Comparison of ENCODE assay signal across 33 cellular contexts in the genomic region with DNA sequence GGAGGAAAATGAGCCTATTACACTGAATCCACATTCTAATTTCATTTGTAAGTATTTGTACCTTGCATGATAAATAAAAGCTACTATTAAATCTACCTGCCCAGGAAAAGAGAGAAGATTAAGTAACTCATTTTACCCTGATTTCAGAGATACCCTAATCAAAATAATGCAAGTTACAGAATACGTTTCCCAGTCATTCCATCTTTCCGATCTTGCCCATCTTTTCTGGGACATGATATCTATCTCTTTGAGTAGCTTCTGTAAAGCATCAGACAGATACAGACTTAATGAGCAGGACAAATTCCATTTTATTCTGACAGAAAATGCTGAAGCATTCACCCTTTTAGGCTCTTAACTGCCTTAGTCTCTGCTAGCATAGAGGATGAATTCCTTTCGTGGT. TPM values are rescaled to one million over a fixed set of nuclear protein-coding genes. Genes with fewer than 3 reads are reported as not detected.
A peak's percentile ranks its signal among the peaks of the same experiment; 100 is the strongest.
DNase-seq lines count a peak whose midpoint lies in the region; ATAC-seq and TF ChIP-seq lines count a peak whose summit lies in the region.
"Had no signal": no experiment of that assay in that cellular context is flagged by ENCODE, and none has a peak within 500 bp of the region (broad histone marks: within the 10 kb centered on the region; RNA-seq: fewer than 3 reads in every experiment).

No MANE protein-coding gene starts in this region.

- H3K27ac ChIP-seq in SK-N-SH (ENCODE audit: low read depth in 2 of 2, low read length in 1 of 2) (peak overlapping the region in 1 of 2 experiments; percentile 20; a peak in 1 of 4 replicates), osteoblast (ENCODE audit: low read depth, low read length) (no peak overlapping the region)
- H3K27ac ChIP-seq: 22Rv1; A549; BLaER1; BLaER1 treated with 17β-estradiol and CSF1 and Interleukin-3, amounts not matched to agents 10 nM and 100 nM; C4-2B had no signal

- DNase-seq in SK-N-DZ (ENCODE audit: low spot score) (peak; percentile 51), SK-N-SH (peak; percentile 42), osteoblast (ENCODE audit: insufficient read length, low spot score, missing footprints) (peak; percentile 47), NCI-H446 treated with DMSO at 0.1 percent for 48 hours (lab: John Stamatoyannopoulos, UW) (no peak), dedifferentiated amniotic fluid mesenchymal stem cell (ENCODE audit: extremely low spot score) (no peak)
- DNase-seq: 8988T; ACHN; AML-193; BE2C; C1 segment of cervical spinal cord; Caco-2; Calu3; CD4-positive, alpha-beta memory T cell; CD4-positive, alpha-beta T cell; CD4-positive, CD25-positive, alpha-beta regulatory T cell; CD8-positive, alpha-beta memory T cell; CD8-positive, alpha-beta T cell; COR-L47; DMS 273 treated with DMSO at 0.1 percent for 48 hours; DMS153; DMS53; DMS79; DMS79 treated with DMSO at 0.1 percent for 48 hours; DND-41; EL had no signal

- no peaks in the 10 kb centered on the region for H3K79me2 ChIP-seq in SK-N-SH (ENCODE audit: insufficient read depth)
- no peaks in the 10 kb centered on the region for H3K79me2 ChIP-seq in osteoblast (ENCODE audit: insufficient read depth, low read length)

- H3K27me3 ChIP-seq in SK-N-SH (ENCODE audit: insufficient read depth) (no peaks in the 10 kb centered on the region), osteoblast (ENCODE audit: insufficient read depth, low read length) (no peaks in the 10 kb centered on the region)
- H3K27me3 ChIP-seq: BE2C; BLaER1; BLaER1 treated with 17β-estradiol and CSF1 and Interleukin-3, amounts not matched to agents 10 nM and 100 nM had no signal

- H3K4me3 ChIP-seq in SK-N-SH (ENCODE audit: low read depth in 2 of 2, low read length in 1 of 2) (no peak overlapping the region), osteoblast (ENCODE audit: insufficient read depth, low read length) (no peak overlapping the region)
- H3K4me3 ChIP-seq: A549; BLaER1; BLaER1 treated with 17β-estradiol and CSF1 and Interleukin-3, amounts not matched to agents 10 nM and 100 nM had no signal

- H3K4me1 ChIP-seq in SK-N-SH (ENCODE audit: control insufficient read depth in 1 of 2, insufficient read depth in 2 of 2, low read depth in 1 of 2, low read length in 1 of 2) = peaks cover 0 to 4% of the 10 kb centered on the region in 2 experiments; a peak in 2 of 4 replicates
- H3K4me1 ChIP-seq in osteoblast (ENCODE audit: insufficient read depth, low read length) = no peaks in the 10 kb centered on the region
- H3K4me1 ChIP-seq: A549; BE2C; BLaER1; BLaER1 treated with 17β-estradiol and CSF1 and Interleukin-3, amounts not matched to agents 10 nM and 100 nM; Caco-2 had no signal

- TF ChIP-seq RAD21 in SK-N-SH (IDR thresholded peaks at IDR 0.05; ENCODE audit: low read length) = peak; percentile 7; the same call in 1 of the 2 replicates

- POLR2A ChIA-PET in SK-N-SH (lab: Yijun Ruan, JAX) = no interaction called here

- H3K9ac ChIP-seq in SK-N-SH = no peak overlapping the region
- H3K9ac ChIP-seq: BLaER1; BLaER1 treated with 17β-estradiol and CSF1 and Interleukin-3, amounts not matched to agents 10 nM and 100 nM had no signal

- CTCF ChIA-PET in SK-N-SH (lab: Yijun Ruan, JAX) = interaction anchor here (0.6 to 2.2 kb wide), 4 partner anchors 14 to 333 kb away, joined by 3 to 10 read pairs (median 4); no protein-coding TSS in a partner anchor

- H2AFZ ChIP-seq in SK-N-SH (ENCODE audit: low read depth) = no peak overlapping the region
- H2AFZ ChIP-seq in osteoblast (ENCODE audit: low read length) = no peak overlapping the region

- peak; percentile 53; the same call in 2 of the 3 replicates for ATAC-seq in SK-N-SH treated with all-trans-retinoic acid at 6 μM for 48 hours
- no peak for ATAC-seq in HG03439 (IDR thresholded peaks at IDR 0.05; ENCODE audit: unreplicated experiment)
- no peak for ATAC-seq in HG02885 (IDR thresholded peaks at IDR 0.05; ENCODE audit: poor library complexity, unreplicated experiment)
- ATAC-seq: A549; CD8-positive, alpha-beta T cell had no signal

- H3K9me3 ChIP-seq in SK-N-SH (no peaks in the 10 kb centered on the region), osteoblast (ENCODE audit: low read depth, low read length) (no peaks in the 10 kb centered on the region)
- H3K9me3 ChIP-seq: A549, BE2C had no signal

- TF ChIP-seq CTCF in SK-N-SH (IDR thresholded peaks at IDR 0.05) (no peak), osteoblast (IDR thresholded peaks at IDR 0.05; ENCODE audit: extremely low read depth, low read depth, low read length) (no peak)

- H3F3A ChIP-seq in SK-N-SH (replicated peaks; ENCODE audit: insufficient read depth) = no peaks in the 10 kb centered on the region

- H3K4me2 ChIP-seq in SK-N-SH = no peak overlapping the region
- no peak overlapping the region for H3K4me2 ChIP-seq in osteoblast (ENCODE audit: insufficient read depth, low read length)
- H3K4me2 ChIP-seq: A549; BLaER1; BLaER1 treated with 17β-estradiol and CSF1 and Interleukin-3, amounts not matched to agents 10 nM and 100 nM had no signal

- H4K20me1 ChIP-seq in SK-N-SH (ENCODE audit: insufficient read depth) = no peaks in the 10 kb centered on the region
- no peaks in the 10 kb centered on the region for H4K20me1 ChIP-seq in osteoblast (ENCODE audit: insufficient read depth, low read length)
- H4K20me1 ChIP-seq: BLaER1; BLaER1 treated with 17β-estradiol and CSF1 and Interleukin-3, amounts not matched to agents 10 nM and 100 nM had no signal

- WGBS in SK-N-SH (ENCODE audit: low lambda C conversion rate) = 54% methylated on average over 3 of the region's 3 CpGs

- TF ChIP-seq EP300 in SK-N-SH (IDR thresholded peaks at IDR 0.05; ENCODE audit: borderline replicate concordance in 1 of 2, low read depth in 1 of 2, low read length in 1 of 2) = peak in 1 of 2 experiments; percentile 79; a peak in 2 of 4 replicates

- H3K9me2 ChIP-seq in SK-N-SH = no peaks in the 10 kb centered on the region

- no peaks in the 10 kb centered on the region for H3K36me3 ChIP-seq in SK-N-SH (replicated peaks in 1 of 2; ENCODE audit: control insufficient read depth in 1 of 2, insufficient read depth in 2 of 2, low read length in 1 of 2)
- no peaks in the 10 kb centered on the region for H3K36me3 ChIP-seq in osteoblast (ENCODE audit: insufficient read depth, low read length)
- H3K36me3 ChIP-seq: BE2C; BLaER1; BLaER1 treated with 17β-estradiol and CSF1 and Interleukin-3, amounts not matched to agents 10 nM and 100 nM had no signal

TF ChIP-seq in SK-N-SH, 30 proteins besides CTCF, POLR2A, EP300 and RAD21:
- TF ChIP-seq GATA2 (CRISPR knock-in tag; IDR thresholded peaks at IDR 0.05) (peak; percentile 78), RCOR1 (IDR thresholded peaks at IDR 0.05; ENCODE audit: low read length) (peak; percentile 82), TEAD4 (IDR thresholded peaks at IDR 0.05; ENCODE audit: borderline replicate concordance, insufficient read depth) (0 out of 2 replicates have a peak, but pooled peaks have one; percentile 8), NRF1 (IDR thresholded peaks at IDR 0.05; ENCODE audit: low read depth, low read length) (no peak), CHD2 (IDR thresholded peaks at IDR 0.05; ENCODE audit: low read length, partially characterized antibody) (peak; percentile 32), NFIC (IDR thresholded peaks at IDR 0.05; ENCODE audit: borderline replicate concordance) (no peak), TCF12 (IDR thresholded peaks at IDR 0.05) (peak; percentile 37), FOXJ3 (CRISPR knock-in tag; IDR thresholded peaks at IDR 0.05) (0 out of 2 replicates have a peak, but pooled peaks have one; percentile 17)

TF ChIP-seq in SK-N-SH treated with all-trans-retinoic acid at 6 μM for 48 hours, 23 proteins besides CTCF, POLR2A, EP300 and RAD21:
- TF ChIP-seq TCF4 (CRISPR knock-in tag; IDR thresholded peaks at IDR 0.05; ENCODE audit: borderline replicate concordance) = peak; percentile 84
- 0 out of 2 replicates have a peak, but pooled peaks have one; percentile 24 for TF ChIP-seq SNAI2 (CRISPR knock-in tag; IDR thresholded peaks at IDR 0.05)
- TF ChIP-seq GLIS3 (CRISPR knock-in tag; IDR thresholded peaks at IDR 0.05) = no peak
- TF ChIP-seq, protein P1, sequence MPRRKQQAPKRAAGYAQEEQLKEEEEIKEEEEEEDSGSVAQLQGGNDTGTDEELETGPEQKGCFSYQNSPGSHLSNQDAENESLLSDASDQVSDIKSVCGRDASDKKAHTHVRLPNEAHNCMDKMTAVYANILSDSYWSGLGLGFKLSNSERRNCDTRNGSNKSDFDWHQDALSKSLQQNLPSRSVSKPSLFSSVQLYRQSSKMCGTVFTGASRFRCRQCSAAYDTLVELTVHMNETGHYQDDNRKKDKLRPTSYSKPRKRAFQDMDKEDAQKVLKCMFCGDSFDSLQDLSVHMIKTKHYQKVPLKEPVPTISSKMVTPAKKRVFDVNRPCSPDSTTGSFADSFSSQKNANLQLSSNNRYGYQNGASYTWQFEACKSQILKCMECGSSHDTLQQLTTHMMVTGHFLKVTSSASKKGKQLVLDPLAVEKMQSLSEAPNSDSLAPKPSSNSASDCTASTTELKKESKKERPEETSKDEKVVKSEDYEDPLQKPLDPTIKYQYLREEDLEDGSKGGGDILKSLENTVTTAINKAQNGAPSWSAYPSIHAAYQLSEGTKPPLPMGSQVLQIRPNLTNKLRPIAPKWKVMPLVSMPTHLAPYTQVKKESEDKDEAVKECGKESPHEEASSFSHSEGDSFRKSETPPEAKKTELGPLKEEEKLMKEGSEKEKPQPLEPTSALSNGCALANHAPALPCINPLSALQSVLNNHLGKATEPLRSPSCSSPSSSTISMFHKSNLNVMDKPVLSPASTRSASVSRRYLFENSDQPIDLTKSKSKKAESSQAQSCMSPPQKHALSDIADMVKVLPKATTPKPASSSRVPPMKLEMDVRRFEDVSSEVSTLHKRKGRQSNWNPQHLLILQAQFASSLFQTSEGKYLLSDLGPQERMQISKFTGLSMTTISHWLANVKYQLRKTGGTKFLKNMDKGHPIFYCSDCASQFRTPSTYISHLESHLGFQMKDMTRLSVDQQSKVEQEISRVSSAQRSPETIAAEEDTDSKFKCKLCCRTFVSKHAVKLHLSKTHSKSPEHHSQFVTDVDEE (CRISPR knock-in tag; IDR thresholded peaks at IDR 0.05) = 0 out of 2 replicates have a peak, but pooled peaks have one; percentile 52
- TF ChIP-seq ISL1 (CRISPR knock-in tag; IDR thresholded peaks at IDR 0.05) = peak; percentile 83

RNA-seq across cellular contexts. Expression of a gene that starts 56.6 kb away (rescaled TPM):
- 7.3 and 10.7 TPM in 2 replicates for polyA plus RNA-seq in SK-N-DZ (2014; cell fraction: cytosol; rRNA removed)
- 7.4 and 10.0 TPM in 2 replicates for polyA plus RNA-seq in SK-N-DZ (2014; cell fraction: nucleus; rRNA removed)
- 115 and 122 TPM in 2 replicates for polyA plus RNA-seq in SK-N-SH (2012; rRNA removed)
- 117 and 141 TPM in 2 replicates for polyA plus RNA-seq in SK-N-SH (2012; cell fraction: cytosol; rRNA removed)
- polyA plus RNA-seq in SK-N-SH (2012; cell fraction: nucleus; rRNA removed) = 55.4 and 69.3 TPM in 2 replicates
- total RNA-seq in osteoblast = 5.0 and 6.5 TPM in 2 replicates
- polyA plus RNA-seq: CD4-positive, alpha-beta memory T cell; CD4-positive, CD25-positive, alpha-beta regulatory T cell had no signal

Comparison
In these comparisons a context has a peak if more than half of its experiments do, and no peak if none do; other contexts are left out.
1. DNase-seq: peak in SK-N-DZ (single experiment), SK-N-SH (single experiment) and osteoblast (single experiment); none in NCI-H446 treated with DMSO at 0.1 percent for 48 hours (single experiment) and dedifferentiated amniotic fluid mesenchymal stem cell (single experiment).